ENCODE assay signal across 8 cellular contexts in the genomic region with DNA sequence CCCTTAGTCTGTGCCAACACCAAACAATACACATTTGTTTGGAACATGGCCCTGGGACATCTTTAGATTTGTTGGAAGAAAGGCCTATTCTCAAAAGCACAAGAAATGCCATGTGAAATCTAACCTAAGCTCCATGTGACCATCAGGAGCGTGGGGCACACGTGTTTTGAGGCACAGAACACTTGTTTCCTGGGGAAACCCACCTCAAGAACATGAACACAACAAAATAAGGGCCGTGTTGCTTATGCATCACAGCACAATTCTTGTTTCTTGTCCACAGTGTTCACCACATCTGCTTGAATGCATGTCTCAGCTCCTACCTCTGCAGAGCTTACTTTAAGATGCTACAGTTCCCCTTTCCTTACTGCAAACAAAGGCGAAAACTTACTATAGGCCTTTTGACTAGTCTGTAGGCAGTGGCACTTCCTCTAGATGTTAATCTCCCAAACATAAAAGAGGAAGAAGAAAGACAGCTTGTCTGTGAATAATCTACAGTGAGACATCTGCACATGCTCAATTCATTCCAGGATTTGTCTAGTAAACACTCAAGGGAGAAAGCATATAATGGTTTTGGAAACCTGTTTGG.
A peak's percentile ranks its signal among the peaks of the same experiment; 100 is the strongest.
DNase-seq lines count a peak whose midpoint lies in the region; ATAC-seq, FAIRE-seq and TF ChIP-seq lines count a peak whose summit lies in the region.

No MANE protein-coding gene starts in this region.

- TF ChIP-seq CTCF in VCaP (conservative IDR thresholded peaks at IDR 0.05) (no peak), progenitor cell of endocrine pancreas (IDR thresholded peaks at IDR 0.05; ENCODE audit: unreplicated experiment) (no peak), prostate gland (IDR thresholded peaks at IDR 0.05) (no peak), lower leg skin (IDR thresholded peaks at IDR 0.05) (no peak)

- H3K36me3 Mint-ChIP-seq in progenitor cell of endocrine pancreas (ENCODE audit: insufficient read depth), result no peaks in the 10 kb centered on the region

- DNase-seq in GM18507 (ENCODE audit: extremely low spot score, insufficient read length, low read depth) (peak; percentile 35), KBM-7 (peak; percentile 95), progenitor cell of endocrine pancreas (ENCODE audit: low spot score, unreplicated experiment) (no peak), T-helper 9 cell (no peak), prostate gland (ENCODE audit: low spot score) (no peak), lower leg skin (ENCODE audit: low spot score in 2 of 2) (no peak)

- H3K27ac Mint-ChIP-seq in progenitor cell of endocrine pancreas, result peak overlapping the region; percentile 41

- no peaks in the 10 kb centered on the region for H3K36me3 ChIP-seq in prostate gland

- 45% methylated on average over 4 of the region's 4 CpGs for WGBS in prostate gland
- 42 to 53% methylated on average over 4 of the region's 4 CpGs for WGBS in lower leg skin, 2 donors

- FAIRE-seq in GM18507 (lab: Jason Lieb, UNC), result peak; percentile 99

- no peaks in the 10 kb centered on the region for H3K9me3 Mint-ChIP-seq in progenitor cell of endocrine pancreas (ENCODE audit: low read depth)

- peaks cover 2% of the 10 kb centered on the region for H3K4me1 Mint-ChIP-seq in progenitor cell of endocrine pancreas (ENCODE audit: low read depth)

- no peak for TF ChIP-seq POLR2A in prostate gland (IDR thresholded peaks at IDR 0.05)
- no peak for TF ChIP-seq POLR2A in lower leg skin (IDR thresholded peaks at IDR 0.05)

- H3K4me1 ChIP-seq in prostate gland (replicated peaks), result no peaks in the 10 kb centered on the region

- H3K27me3 ChIP-seq in prostate gland (replicated peaks; ENCODE audit: insufficient read depth), result no peaks in the 10 kb centered on the region

- intact Hi-C loops in prostate gland (cut with DNase I), result no loop called here
- intact Hi-C loops in lower leg skin (cut with DNase I; ENCODE audit: low total_unique reads), result no loop called here

- ATAC-seq in GM21529 (IDR thresholded peaks at IDR 0.05; ENCODE audit: unreplicated experiment), result peak; percentile 95

- H3K27me3 Mint-ChIP-seq in progenitor cell of endocrine pancreas, result no peaks in the 10 kb centered on the region

- H3K27ac ChIP-seq in VCaP (peak overlapping the region; percentile 87), prostate gland (no peak overlapping the region)

- in situ Hi-C loops in KBM-7 (cut with MboI; ENCODE audit: low pct_unique_long_range_greater_than_20kb, low sequenced_read_pairs), result no loop called here

- H3K4me3 ChIP-seq in prostate gland (no peak overlapping the region), lower leg skin (ENCODE audit: low read depth, poor library complexity, severe bottlenecking) (no peak overlapping the region)

- H3K9me3 ChIP-seq in prostate gland, result no peaks in the 10 kb centered on the region

- no peak overlapping the region for H3K4me3 Mint-ChIP-seq in progenitor cell of endocrine pancreas (ENCODE audit: low read depth)

Comparison
In these comparisons a context has a peak if more than half of its experiments do, and no peak if none do; other contexts are left out.
1. DNase-seq: peak in GM18507 (single experiment) and KBM-7 (single experiment); none in progenitor cell of endocrine pancreas (single experiment), T-helper 9 cell (single experiment), prostate gland (single experiment) and lower leg skin (0 of 2).